12 cellular contexts compared by ENCODE assay signal in genomic region chrX:115948018-115948923, GRCh38.
DNase-seq lines count a peak whose midpoint lies in the region; ATAC-seq and TF ChIP-seq lines count a peak whose summit lies in the region.
"Had no signal": no experiment of that assay in that cellular context is flagged by ENCODE, and none has a peak within 500 bp of the region (broad histone marks: within the 10 kb centered on the region; RNA-seq: fewer than 3 reads in every experiment).

No MANE protein-coding gene starts in this region.

- intact Hi-C loops in psoas muscle (cut with DNase I), result no loop called here

- no peaks in the 10 kb centered on the region for H4K20me1 ChIP-seq in OCI-LY3 (ENCODE audit: insufficient read depth, low read length)

- H3K27me3 ChIP-seq in OCI-LY3 (ENCODE audit: low read depth, low read length) (no peaks in the 10 kb centered on the region), neuron (ENCODE audit: insufficient read depth, low read length) (no peaks in the 10 kb centered on the region), psoas muscle (ENCODE audit: insufficient read depth in 3 of 3, low read length in 2 of 3) (no peaks in the 10 kb centered on the region), SJCRH30 (no peaks in the 10 kb centered on the region)
- H3K27me3 ChIP-seq: esophagus squamous epithelium, vagina had no signal

- TF ChIP-seq CTCF in OCI-LY3 (IDR thresholded peaks at IDR 0.05; ENCODE audit: low read depth, low read length) (peak; percentile 72), psoas muscle (IDR thresholded peaks at IDR 0.05) (no peak)

- H3K9me3 ChIP-seq in OCI-LY3 (ENCODE audit: insufficient read depth, low read length), result no peaks in the 10 kb centered on the region
- peaks cover under 1% of the 10 kb centered on the region for H3K9me3 ChIP-seq in neuron (ENCODE audit: low read length)
- no peaks in the 10 kb centered on the region for H3K9me3 ChIP-seq in psoas muscle
- no peaks in the 10 kb centered on the region for H3K9me3 ChIP-seq in SJCRH30 (replicated peaks)
- H3K9me3 ChIP-seq: esophagus squamous epithelium, HAP-1, vagina had no signal

- H2AFZ ChIP-seq in OCI-LY3 (ENCODE audit: low read depth, low read length) (peak overlapping the region; percentile 83; the same call in 1 of the 2 replicates), neuron (ENCODE audit: low read depth, low read length) (no peak overlapping the region)

- H3K4me3 ChIP-seq in OCI-LY3 (ENCODE audit: low read length) (peak overlapping the region; percentile 64), neuron (ENCODE audit: low read length) (peak overlapping the region; percentile 29), psoas muscle (no peak overlapping the region), SJCRH30 (no peak overlapping the region)
- H3K4me3 ChIP-seq: esophagus squamous epithelium, HAP-1, smooth muscle cell, vagina had no signal

- H3K27ac ChIP-seq in OCI-LY3 (ENCODE audit: low read length), result no peak overlapping the region
- H3K27ac ChIP-seq in psoas muscle, result no peak overlapping the region
- H3K27ac ChIP-seq in SJCRH30, result no peak overlapping the region
- H3K27ac ChIP-seq: esophagus squamous epithelium, vagina had no signal

- no peak overlapping the region; the same call in 1 of the 2 replicates for H3K9ac ChIP-seq in OCI-LY3 (ENCODE audit: low read length)

- H3K4me1 ChIP-seq in OCI-LY3 (ENCODE audit: low read length) (no peaks in the 10 kb centered on the region), neuron (ENCODE audit: insufficient read depth, low read length) (peaks cover 6% of the 10 kb centered on the region), psoas muscle (no peaks in the 10 kb centered on the region), SJCRH30 (no peaks in the 10 kb centered on the region)
- H3K4me1 ChIP-seq: esophagus squamous epithelium, HAP-1, vagina had no signal

- peak overlapping the region; percentile 62 for H3K4me2 ChIP-seq in OCI-LY3 (ENCODE audit: low read length)
- H3K4me2 ChIP-seq: smooth muscle cell had no signal

- ATAC-seq in GM18867 (IDR thresholded peaks at IDR 0.05; ENCODE audit: unreplicated experiment) (peak; percentile 57), HG03520 (IDR thresholded peaks at IDR 0.05; ENCODE audit: unreplicated experiment) (peak; percentile 48), HG03039 (IDR thresholded peaks at IDR 0.05; ENCODE audit: unreplicated experiment) (no peak), psoas muscle (no peak)

- H3K36me3 ChIP-seq in OCI-LY3 (replicated peaks; ENCODE audit: low read depth, low read length) (no peaks in the 10 kb centered on the region), neuron (ENCODE audit: insufficient read depth, low read length) (no peaks in the 10 kb centered on the region), psoas muscle (ENCODE audit: insufficient read depth in 1 of 2, low read depth in 1 of 2) (no peaks in the 10 kb centered on the region), SJCRH30 (peaks cover 20% of the 10 kb centered on the region)
- H3K36me3 ChIP-seq: esophagus squamous epithelium, vagina had no signal

- H3K79me2 ChIP-seq in OCI-LY3 (ENCODE audit: low read length), result no peaks in the 10 kb centered on the region

- WGBS in psoas muscle, 3 donors, result 90 to 95% (median 94%) methylated on average over 4 of the region's 4 CpGs

- no peak for DNase-seq in psoas muscle
- no peak for DNase-seq in SJCRH30
- DNase-seq: central memory CD4-positive, alpha-beta T cell; esophagus squamous epithelium had no signal

Comparison
In these comparisons a context has a peak if more than half of its experiments do, and no peak if none do; other contexts are left out.
1. ATAC-seq: peak in GM18867 (single experiment) and HG03520 (single experiment); none in HG03039 (single experiment) and psoas muscle (0 of 4).
2. H3K4me3 ChIP-seq: peak in OCI-LY3 (single experiment) and neuron (single experiment); none in psoas muscle (single experiment) and SJCRH30 (single experiment).